2 cellular contexts compared by ENCODE assay signal in the genomic region with DNA sequence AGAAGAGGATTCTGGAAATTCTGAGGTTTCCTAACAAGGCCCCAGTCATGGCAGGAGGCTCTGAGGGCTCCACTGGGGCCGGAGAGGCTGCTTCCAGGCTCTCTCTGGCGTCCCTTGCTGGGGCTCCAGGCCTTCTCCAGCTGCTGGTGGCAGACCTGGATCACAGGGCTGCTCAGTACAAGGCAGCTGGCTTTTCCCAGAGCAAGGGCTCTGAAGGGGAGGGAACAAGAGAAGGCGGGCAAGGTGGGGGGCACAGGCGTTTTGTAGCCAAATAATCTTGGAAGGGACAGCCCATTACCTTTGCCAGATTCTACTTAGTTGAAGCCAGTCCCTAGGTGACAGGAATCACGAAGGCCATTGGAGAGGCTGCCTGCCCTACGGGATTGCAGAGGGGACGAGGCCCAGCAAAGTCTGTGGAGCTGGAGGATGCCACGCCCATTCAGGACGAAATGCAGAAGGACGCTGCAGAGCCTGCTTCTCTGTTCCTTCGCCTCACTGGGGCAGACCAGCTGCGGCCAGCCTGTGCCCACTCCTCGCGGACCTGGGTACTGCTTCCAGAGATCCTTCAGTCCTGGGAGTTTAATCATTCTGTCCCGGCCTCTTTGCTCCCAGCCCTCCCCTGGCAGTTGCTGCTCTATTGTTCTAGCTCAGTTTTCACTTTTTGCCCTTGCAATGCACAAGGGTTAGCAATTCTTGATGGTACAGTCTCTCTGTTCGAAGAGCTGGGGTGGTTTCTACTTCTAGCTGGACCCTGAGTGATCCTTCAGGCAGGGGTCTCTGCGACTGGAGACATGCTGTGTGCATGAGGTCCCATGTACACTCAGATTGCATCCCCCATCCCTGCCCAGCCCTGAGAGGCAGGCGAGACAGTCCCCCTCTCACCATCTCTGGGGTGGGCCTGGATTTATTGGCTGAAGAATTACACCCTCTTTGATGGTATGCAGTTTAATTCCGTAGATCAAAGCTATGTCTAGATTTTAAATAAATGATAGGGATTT.
TF ChIP-seq lines count a peak whose summit lies in the region.

No MANE protein-coding gene starts in this region.

TF ChIP-seq in SK-N-SH, 30 proteins besides CTCF, POLR2A, EP300 and RAD21 (continued from another document):
- TF ChIP-seq FOSL2 (IDR thresholded peaks at IDR 0.05; ENCODE audit: borderline replicate concordance, low read depth): no peak
- TF ChIP-seq, protein P1, sequence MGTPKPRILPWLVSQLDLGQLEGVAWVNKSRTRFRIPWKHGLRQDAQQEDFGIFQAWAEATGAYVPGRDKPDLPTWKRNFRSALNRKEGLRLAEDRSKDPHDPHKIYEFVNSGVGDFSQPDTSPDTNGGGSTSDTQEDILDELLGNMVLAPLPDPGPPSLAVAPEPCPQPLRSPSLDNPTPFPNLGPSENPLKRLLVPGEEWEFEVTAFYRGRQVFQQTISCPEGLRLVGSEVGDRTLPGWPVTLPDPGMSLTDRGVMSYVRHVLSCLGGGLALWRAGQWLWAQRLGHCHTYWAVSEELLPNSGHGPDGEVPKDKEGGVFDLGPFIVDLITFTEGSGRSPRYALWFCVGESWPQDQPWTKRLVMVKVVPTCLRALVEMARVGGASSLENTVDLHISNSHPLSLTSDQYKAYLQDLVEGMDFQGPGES (IDR thresholded peaks at IDR 0.05; ENCODE audit: low read depth, low read length): no peak
- TF ChIP-seq, protein P2, sequence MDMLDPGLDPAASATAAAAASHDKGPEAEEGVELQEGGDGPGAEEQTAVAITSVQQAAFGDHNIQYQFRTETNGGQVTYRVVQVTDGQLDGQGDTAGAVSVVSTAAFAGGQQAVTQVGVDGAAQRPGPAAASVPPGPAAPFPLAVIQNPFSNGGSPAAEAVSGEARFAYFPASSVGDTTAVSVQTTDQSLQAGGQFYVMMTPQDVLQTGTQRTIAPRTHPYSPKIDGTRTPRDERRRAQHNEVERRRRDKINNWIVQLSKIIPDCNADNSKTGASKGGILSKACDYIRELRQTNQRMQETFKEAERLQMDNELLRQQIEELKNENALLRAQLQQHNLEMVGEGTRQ (IDR thresholded peaks at IDR 0.05; ENCODE audit: borderline replicate concordance, low read depth, low read length): no peak

TF ChIP-seq in SK-N-SH treated with all-trans-retinoic acid at 6 μM for 48 hours, 23 proteins besides CTCF, POLR2A, EP300 and RAD21 (continued from another document):
- TF ChIP-seq BACH2 (CRISPR knock-in tag; IDR thresholded peaks at IDR 0.05; ENCODE audit: borderline replicate concordance) (no peak), ISL1 (CRISPR knock-in tag; IDR thresholded peaks at IDR 0.05) (no peak), CSDC2 (CRISPR knock-in tag; IDR thresholded peaks at IDR 0.05) (no peak), TCF4 (CRISPR knock-in tag; IDR thresholded peaks at IDR 0.05; ENCODE audit: borderline replicate concordance) (no peak), GLIS3 (CRISPR knock-in tag; IDR thresholded peaks at IDR 0.05) (no peak), ZC3H10 (CRISPR knock-in tag; IDR thresholded peaks at IDR 0.05) (no peak), OSR1 (CRISPR knock-in tag; IDR thresholded peaks at IDR 0.05) (no peak), PPARA (CRISPR knock-in tag; IDR thresholded peaks at IDR 0.05; ENCODE audit: borderline replicate concordance) (no peak)
- TF ChIP-seq, protein P3, sequence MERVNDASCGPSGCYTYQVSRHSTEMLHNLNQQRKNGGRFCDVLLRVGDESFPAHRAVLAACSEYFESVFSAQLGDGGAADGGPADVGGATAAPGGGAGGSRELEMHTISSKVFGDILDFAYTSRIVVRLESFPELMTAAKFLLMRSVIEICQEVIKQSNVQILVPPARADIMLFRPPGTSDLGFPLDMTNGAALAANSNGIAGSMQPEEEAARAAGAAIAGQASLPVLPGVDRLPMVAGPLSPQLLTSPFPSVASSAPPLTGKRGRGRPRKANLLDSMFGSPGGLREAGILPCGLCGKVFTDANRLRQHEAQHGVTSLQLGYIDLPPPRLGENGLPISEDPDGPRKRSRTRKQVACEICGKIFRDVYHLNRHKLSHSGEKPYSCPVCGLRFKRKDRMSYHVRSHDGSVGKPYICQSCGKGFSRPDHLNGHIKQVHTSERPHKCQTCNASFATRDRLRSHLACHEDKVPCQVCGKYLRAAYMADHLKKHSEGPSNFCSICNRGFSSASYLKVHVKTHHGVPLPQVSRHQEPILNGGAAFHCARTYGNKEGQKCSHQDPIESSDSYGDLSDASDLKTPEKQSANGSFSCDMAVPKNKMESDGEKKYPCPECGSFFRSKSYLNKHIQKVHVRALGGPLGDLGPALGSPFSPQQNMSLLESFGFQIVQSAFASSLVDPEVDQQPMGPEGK (CRISPR knock-in tag; IDR thresholded peaks at IDR 0.05; ENCODE audit: borderline replicate concordance): no peak
- TF ChIP-seq, protein P4, sequence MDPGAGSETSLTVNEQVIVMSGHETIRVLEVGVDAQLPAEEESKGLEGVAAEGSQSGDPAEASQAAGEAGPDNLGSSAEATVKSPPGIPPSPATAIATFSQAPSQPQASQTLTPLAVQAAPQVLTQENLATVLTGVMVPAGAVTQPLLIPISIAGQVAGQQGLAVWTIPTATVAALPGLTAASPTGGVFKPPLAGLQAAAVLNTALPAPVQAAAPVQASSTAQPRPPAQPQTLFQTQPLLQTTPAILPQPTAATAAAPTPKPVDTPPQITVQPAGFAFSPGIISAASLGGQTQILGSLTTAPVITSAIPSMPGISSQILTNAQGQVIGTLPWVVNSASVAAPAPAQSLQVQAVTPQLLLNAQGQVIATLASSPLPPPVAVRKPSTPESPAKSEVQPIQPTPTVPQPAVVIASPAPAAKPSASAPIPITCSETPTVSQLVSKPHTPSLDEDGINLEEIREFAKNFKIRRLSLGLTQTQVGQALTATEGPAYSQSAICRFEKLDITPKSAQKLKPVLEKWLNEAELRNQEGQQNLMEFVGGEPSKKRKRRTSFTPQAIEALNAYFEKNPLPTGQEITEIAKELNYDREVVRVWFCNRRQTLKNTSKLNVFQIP (CRISPR knock-in tag; IDR thresholded peaks at IDR 0.05; ENCODE audit: borderline replicate concordance, low read depth): no peak
- TF ChIP-seq, protein P5, sequence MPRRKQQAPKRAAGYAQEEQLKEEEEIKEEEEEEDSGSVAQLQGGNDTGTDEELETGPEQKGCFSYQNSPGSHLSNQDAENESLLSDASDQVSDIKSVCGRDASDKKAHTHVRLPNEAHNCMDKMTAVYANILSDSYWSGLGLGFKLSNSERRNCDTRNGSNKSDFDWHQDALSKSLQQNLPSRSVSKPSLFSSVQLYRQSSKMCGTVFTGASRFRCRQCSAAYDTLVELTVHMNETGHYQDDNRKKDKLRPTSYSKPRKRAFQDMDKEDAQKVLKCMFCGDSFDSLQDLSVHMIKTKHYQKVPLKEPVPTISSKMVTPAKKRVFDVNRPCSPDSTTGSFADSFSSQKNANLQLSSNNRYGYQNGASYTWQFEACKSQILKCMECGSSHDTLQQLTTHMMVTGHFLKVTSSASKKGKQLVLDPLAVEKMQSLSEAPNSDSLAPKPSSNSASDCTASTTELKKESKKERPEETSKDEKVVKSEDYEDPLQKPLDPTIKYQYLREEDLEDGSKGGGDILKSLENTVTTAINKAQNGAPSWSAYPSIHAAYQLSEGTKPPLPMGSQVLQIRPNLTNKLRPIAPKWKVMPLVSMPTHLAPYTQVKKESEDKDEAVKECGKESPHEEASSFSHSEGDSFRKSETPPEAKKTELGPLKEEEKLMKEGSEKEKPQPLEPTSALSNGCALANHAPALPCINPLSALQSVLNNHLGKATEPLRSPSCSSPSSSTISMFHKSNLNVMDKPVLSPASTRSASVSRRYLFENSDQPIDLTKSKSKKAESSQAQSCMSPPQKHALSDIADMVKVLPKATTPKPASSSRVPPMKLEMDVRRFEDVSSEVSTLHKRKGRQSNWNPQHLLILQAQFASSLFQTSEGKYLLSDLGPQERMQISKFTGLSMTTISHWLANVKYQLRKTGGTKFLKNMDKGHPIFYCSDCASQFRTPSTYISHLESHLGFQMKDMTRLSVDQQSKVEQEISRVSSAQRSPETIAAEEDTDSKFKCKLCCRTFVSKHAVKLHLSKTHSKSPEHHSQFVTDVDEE (CRISPR knock-in tag; IDR thresholded peaks at IDR 0.05): no peak
- TF ChIP-seq, protein P6, sequence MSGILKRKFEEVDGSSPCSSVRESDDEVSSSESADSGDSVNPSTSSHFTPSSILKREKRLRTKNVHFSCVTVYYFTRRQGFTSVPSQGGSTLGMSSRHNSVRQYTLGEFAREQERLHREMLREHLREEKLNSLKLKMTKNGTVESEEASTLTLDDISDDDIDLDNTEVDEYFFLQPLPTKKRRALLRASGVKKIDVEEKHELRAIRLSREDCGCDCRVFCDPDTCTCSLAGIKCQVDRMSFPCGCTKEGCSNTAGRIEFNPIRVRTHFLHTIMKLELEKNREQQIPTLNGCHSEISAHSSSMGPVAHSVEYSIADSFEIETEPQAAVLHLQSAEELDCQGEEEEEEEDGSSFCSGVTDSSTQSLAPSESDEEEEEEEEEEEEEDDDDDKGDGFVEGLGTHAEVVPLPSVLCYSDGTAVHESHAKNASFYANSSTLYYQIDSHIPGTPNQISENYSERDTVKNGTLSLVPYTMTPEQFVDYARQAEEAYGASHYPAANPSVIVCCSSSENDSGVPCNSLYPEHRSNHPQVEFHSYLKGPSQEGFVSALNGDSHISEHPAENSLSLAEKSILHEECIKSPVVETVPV (CRISPR knock-in tag; IDR thresholded peaks at IDR 0.05): no peak
- TF ChIP-seq, protein P7, sequence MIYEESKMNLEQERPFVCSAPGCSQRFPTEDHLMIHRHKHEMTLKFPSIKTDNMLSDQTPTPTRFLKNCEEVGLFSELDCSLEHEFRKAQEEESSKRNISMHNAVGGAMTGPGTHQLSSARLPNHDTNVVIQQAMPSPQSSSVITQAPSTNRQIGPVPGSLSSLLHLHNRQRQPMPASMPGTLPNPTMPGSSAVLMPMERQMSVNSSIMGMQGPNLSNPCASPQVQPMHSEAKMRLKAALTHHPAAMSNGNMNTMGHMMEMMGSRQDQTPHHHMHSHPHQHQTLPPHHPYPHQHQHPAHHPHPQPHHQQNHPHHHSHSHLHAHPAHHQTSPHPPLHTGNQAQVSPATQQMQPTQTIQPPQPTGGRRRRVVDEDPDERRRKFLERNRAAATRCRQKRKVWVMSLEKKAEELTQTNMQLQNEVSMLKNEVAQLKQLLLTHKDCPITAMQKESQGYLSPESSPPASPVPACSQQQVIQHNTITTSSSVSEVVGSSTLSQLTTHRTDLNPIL (CRISPR knock-in tag; IDR thresholded peaks at IDR 0.05; ENCODE audit: low read depth): no peak
